1 cellular context compared by ENCODE assay signal in the genomic region with DNA sequence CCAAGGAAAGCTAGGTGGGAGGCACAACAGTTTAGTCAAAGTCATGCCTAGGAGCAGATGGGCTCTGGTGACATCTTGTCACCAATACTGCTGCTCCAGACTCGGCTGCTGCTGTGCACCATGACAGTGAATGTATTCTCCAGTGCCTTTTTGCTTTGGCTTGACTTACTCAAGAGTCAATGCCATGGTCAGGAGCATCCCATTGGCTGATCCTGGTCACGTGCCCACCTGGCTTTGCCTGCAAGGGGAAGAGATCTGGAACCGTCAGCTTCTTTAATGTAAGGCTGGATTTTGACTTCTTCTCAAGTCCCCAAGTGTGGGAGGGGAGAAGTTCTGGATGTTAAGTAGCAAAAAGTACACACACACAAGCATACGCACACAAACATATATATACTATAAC.
TF ChIP-seq lines count a peak whose summit lies in the region.

No MANE protein-coding gene starts in this region.

TF ChIP-seq in Ishikawa, 13 proteins besides CTCF, POLR2A, EP300 and RAD21 (continued from another document):
- TF ChIP-seq, protein P1, sequence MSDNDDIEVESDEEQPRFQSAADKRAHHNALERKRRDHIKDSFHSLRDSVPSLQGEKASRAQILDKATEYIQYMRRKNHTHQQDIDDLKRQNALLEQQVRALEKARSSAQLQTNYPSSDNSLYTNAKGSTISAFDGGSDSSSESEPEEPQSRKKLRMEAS (IDR thresholded peaks at IDR 0.05): no peak
- no peak for TF ChIP-seq TAF1 (IDR thresholded peaks at IDR 0.05; ENCODE audit: low read depth)
